ENCODE assay signal across 21 cellular contexts in the genomic region with DNA sequence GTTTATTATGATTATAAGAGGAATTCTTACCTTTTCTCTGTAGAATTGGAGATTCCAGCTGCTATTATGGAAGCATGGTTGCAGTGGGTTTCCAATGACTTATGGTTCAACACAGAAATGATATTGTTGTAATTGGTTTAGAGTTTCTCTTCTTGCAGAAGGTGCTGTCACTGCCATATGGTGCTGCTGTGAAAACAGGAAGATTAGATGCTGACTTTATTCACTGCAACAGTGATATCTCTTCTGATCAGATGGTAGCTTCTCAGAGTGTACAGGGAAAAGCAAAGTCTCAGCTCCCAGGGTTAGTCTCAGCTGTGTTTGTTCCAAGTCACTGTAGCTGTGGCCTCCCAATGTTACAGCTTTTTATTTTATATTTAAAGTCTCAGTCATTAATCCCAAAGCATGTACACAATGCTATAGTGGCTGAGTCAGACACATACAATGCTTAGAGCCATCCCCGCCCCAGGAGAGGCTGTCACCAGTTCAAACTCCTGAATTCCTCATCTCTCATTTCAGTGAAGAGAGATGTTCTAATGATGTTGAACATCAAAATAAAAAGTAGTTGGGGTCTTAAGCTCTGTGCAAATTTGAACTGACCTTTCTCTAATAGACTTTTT. TPM values are rescaled to one million over a fixed set of nuclear protein-coding genes. Genes with fewer than 3 reads are reported as not detected.
A peak's percentile ranks its signal among the peaks of the same experiment; 100 is the strongest.
DNase-seq lines count a peak whose midpoint lies in the region; ATAC-seq and TF ChIP-seq lines count a peak whose summit lies in the region.
"Had no signal": no experiment of that assay in that cellular context is flagged by ENCODE, and none has a peak within 500 bp of the region (broad histone marks: within the 10 kb centered on the region; RNA-seq: fewer than 3 reads in every experiment).

No MANE protein-coding gene starts in this region.

- H2AFZ ChIP-seq in PC-3 (ENCODE audit: low read length), result no peak overlapping the region

- H4K20me1 ChIP-seq in PC-3 (ENCODE audit: low read length), result no peaks in the 10 kb centered on the region
- H4K20me1 ChIP-seq: BLaER1 treated with 17β-estradiol and CSF1 and Interleukin-3, amounts not matched to agents 10 nM and 100 nM had no signal

- no peaks in the 10 kb centered on the region for H3K9me3 Mint-ChIP-seq in activated naive CD8-positive, alpha-beta T cell treated with anti-CD3 and anti-CD28 coated beads for 36 hours

- H3K9me2 ChIP-seq in PC-3 (replicated peaks; ENCODE audit: low read length), result no peaks in the 10 kb centered on the region

- no peaks in the 10 kb centered on the region for H3K79me2 ChIP-seq in PC-3 (ENCODE audit: low read length)

- H3F3A ChIP-seq in PC-3 (ENCODE audit: low read length, unreplicated experiment), result peaks cover 6% of the 10 kb centered on the region

- peaks cover 14% of the 10 kb centered on the region for H3K27me3 Mint-ChIP-seq in activated naive CD8-positive, alpha-beta T cell treated with anti-CD3 and anti-CD28 coated beads for 36 hours
- H3K27me3 Mint-ChIP-seq: brain had no signal

- DNase-seq in GM03348 (ENCODE audit: low spot score), result peak; percentile 18
- peak; percentile 70 for DNase-seq in PC-3
- peak; percentile 62 for DNase-seq in choroid plexus epithelial cell (ENCODE audit: low read depth)
- DNase-seq in renal cortical epithelial cell (ENCODE audit: low read depth), result peak; percentile 21
- no peak for DNase-seq in Right ventricle myocardium superior
- no peak for DNase-seq in activated naive CD8-positive, alpha-beta T cell treated with anti-CD3 and anti-CD28 coated beads for 36 hours
- no peak for DNase-seq in stimulated activated CD4-positive, alpha-beta T cell treated with anti-CD3 and anti-CD28 coated beads, Interleukin-2, amount 100 ng/mL, for 48 hours
- DNase-seq: activated gamma-delta T cell treated with Interleukin-2 at 50 U/mL for 16 hours, dorsolateral prefrontal cortex, left cardiac atrium, mucosa of descending colon, MV-4-11, NCI-H2029 treated with DMSO at 0.1 percent for 48 hours, NCI-H748 treated with DMSO at 0.1 percent for 48 hours, occipital lobe, RPMI8226, T-helper 17 cell had no signal

- H3K4me1 ChIP-seq in PC-3 (ENCODE audit: insufficient read depth, low read length), result peaks cover 32% of the 10 kb centered on the region

- no peak overlapping the region for H3K27ac Mint-ChIP-seq in activated naive CD8-positive, alpha-beta T cell treated with anti-CD3 and anti-CD28 coated beads for 36 hours
- H3K27ac Mint-ChIP-seq: brain, T-helper 17 cell had no signal

- H3K4me2 ChIP-seq in PC-3 (ENCODE audit: low read length), result peak overlapping the region; percentile 61; the same call in 1 of the 2 replicates
- H3K4me2 ChIP-seq: BLaER1 treated with 17β-estradiol and CSF1 and Interleukin-3, amounts not matched to agents 10 nM and 100 nM had no signal

- no peak overlapping the region for H3K27ac ChIP-seq in PC-3 (ENCODE audit: low read length)
- H3K27ac ChIP-seq: BLaER1 treated with 17β-estradiol and CSF1 and Interleukin-3, amounts not matched to agents 10 nM and 100 nM; dorsolateral prefrontal cortex; esophagus muscularis mucosa had no signal

- H3K36me3 ChIP-seq in PC-3 (ENCODE audit: low read depth, low read length), result no peaks in the 10 kb centered on the region
- H3K36me3 ChIP-seq: BLaER1 treated with 17β-estradiol and CSF1 and Interleukin-3, amounts not matched to agents 10 nM and 100 nM; esophagus muscularis mucosa had no signal

- CTCF ChIA-PET in PC-3 (lab: Charles Lee), result no interaction called here

- peak; percentile 84 for ATAC-seq in PC-3
- ATAC-seq in Right ventricle myocardium superior (ENCODE audit: poor library complexity), result no peak
- no peak for ATAC-seq in GM18907 (IDR thresholded peaks at IDR 0.05; ENCODE audit: unreplicated experiment)
- ATAC-seq: left cardiac atrium, mucosa of descending colon, T-helper 17 cell had no signal

- no peaks in the 10 kb centered on the region for H3K36me3 Mint-ChIP-seq in activated naive CD8-positive, alpha-beta T cell treated with anti-CD3 and anti-CD28 coated beads for 36 hours
- H3K36me3 Mint-ChIP-seq: brain had no signal

- BruUV-seq in PC-3 (replicated peaks; lab: Mats Ljungman, UMichigan), result no TSS peak

- no peaks in the 10 kb centered on the region for H3K9me3 ChIP-seq in PC-3 (ENCODE audit: low read length)
- H3K9me3 ChIP-seq: BLaER1 treated with 17β-estradiol and CSF1 and Interleukin-3, amounts not matched to agents 10 nM and 100 nM; esophagus muscularis mucosa; mucosa of descending colon had no signal

- H3K4me1 Mint-ChIP-seq in activated naive CD8-positive, alpha-beta T cell treated with anti-CD3 and anti-CD28 coated beads for 36 hours, result no peaks in the 10 kb centered on the region
- H3K4me1 Mint-ChIP-seq: brain, T-helper 17 cell had no signal

- no peaks in the 10 kb centered on the region for H3K27me3 ChIP-seq in PC-3 (ENCODE audit: low read length)
- H3K27me3 ChIP-seq: BLaER1 treated with 17β-estradiol and CSF1 and Interleukin-3, amounts not matched to agents 10 nM and 100 nM; dorsolateral prefrontal cortex; esophagus muscularis mucosa had no signal

- intact Hi-C loops in PC-3 (cut with micrococcal nuclease), result loop anchor here (10.0 kb wide), 2 partner anchors 61 to 101 kb away; no protein-coding TSS in a partner anchor
- intact Hi-C loops in Right ventricle myocardium superior (cut with DNase I), result no loop called here

- H3K9ac ChIP-seq in PC-3 (ENCODE audit: low read length), result no peak overlapping the region
- H3K9ac ChIP-seq: BLaER1 treated with 17β-estradiol and CSF1 and Interleukin-3, amounts not matched to agents 10 nM and 100 nM had no signal

- no peak overlapping the region for H3K4me3 Mint-ChIP-seq in activated naive CD8-positive, alpha-beta T cell treated with anti-CD3 and anti-CD28 coated beads for 36 hours
- H3K4me3 Mint-ChIP-seq: brain, T-helper 17 cell had no signal

- H3K4me3 ChIP-seq in PC-3 (ENCODE audit: low read length) (no peak overlapping the region), choroid plexus epithelial cell (ENCODE audit: low read depth, low read length) (no peak overlapping the region)
- H3K4me3 ChIP-seq: BLaER1 treated with 17β-estradiol and CSF1 and Interleukin-3, amounts not matched to agents 10 nM and 100 nM; dorsolateral prefrontal cortex; esophagus muscularis mucosa; mucosa of descending colon had no signal

- POLR2A ChIA-PET in PC-3 (lab: Charles Lee; ENCODE audit: unreplicated experiment), result no interaction called here

- TF ChIP-seq CTCF in PC-3 (conservative IDR thresholded peaks at IDR 0.05; ENCODE audit: low read depth, low read length) (no peak), choroid plexus epithelial cell (conservative IDR thresholded peaks at IDR 0.05; ENCODE audit: low read depth, low read length) (no peak)

RNA-seq across cellular contexts. Expression of a gene that starts 42.7 kb away (rescaled TPM):
- total RNA-seq in PC-3 (2014; rRNA removed) (114 and 163 TPM in 2 replicates), renal cortical epithelial cell (8.3 and 9.6 TPM in 2 replicates), Right ventricle myocardium superior (18.4 TPM)
- total RNA-seq in activated naive CD8-positive, alpha-beta T cell treated with anti-CD3 and anti-CD28 coated beads for 36 hours, result 1 to 10 TPM; 5.1 to 6.1 TPM

Comparison
In these comparisons a context has a peak if more than half of its experiments do, and no peak if none do; other contexts are left out.
1. DNase-seq: peak in GM03348 (single experiment), PC-3 (single experiment), choroid plexus epithelial cell (single experiment) and renal cortical epithelial cell (single experiment); none in Right ventricle myocardium superior (single experiment), activated naive CD8-positive, alpha-beta T cell treated with anti-CD3 and anti-CD28 coated beads for 36 hours (single experiment) and stimulated activated CD4-positive, alpha-beta T cell treated with anti-CD3 and anti-CD28 coated beads, Interleukin-2, amount 100 ng/mL, for 48 hours (0 of 2).